18 cellular contexts compared by ENCODE assay signal in genomic region chr12:51098611-51099010, GRCh38. TPM values are rescaled to one million over a fixed set of nuclear protein-coding genes. Genes with fewer than 3 reads are reported as not detected.
A peak's percentile ranks its signal among the peaks of the same experiment; 100 is the strongest.
DNase-seq lines count a peak whose midpoint lies in the region; ATAC-seq and TF ChIP-seq lines count a peak whose summit lies in the region.
"Had no signal": no experiment of that assay in that cellular context is flagged by ENCODE, and none has a peak within 500 bp of the region (broad histone marks: within the 10 kb centered on the region; RNA-seq: fewer than 3 reads in every experiment).

No MANE protein-coding gene starts in this region.

- no peaks in the 10 kb centered on the region for H3K79me2 ChIP-seq in GM23248 (ENCODE audit: insufficient read depth)

- H3K4me3 ChIP-seq in GM23248 (no peak overlapping the region), epithelial cell of esophagus (ENCODE audit: low read length) (no peak overlapping the region)
- H3K4me3 ChIP-seq: BLaER1, Peyer's patch, SJCRH30 had no signal

- H4K20me1 ChIP-seq in GM23248 (ENCODE audit: insufficient read depth) = no peaks in the 10 kb centered on the region
- H4K20me1 ChIP-seq: BLaER1 had no signal

- in situ Hi-C loops in GM23248 (cut with MboI) = no loop called here

- no peak for TF ChIP-seq CTCF in epithelial cell of esophagus (IDR thresholded peaks at IDR 0.05; ENCODE audit: insufficient read depth, low read depth, low read length, missing control alignments)

- no peak overlapping the region for H2AFZ ChIP-seq in GM23248

- no peak for ATAC-seq in stimulated activated effector memory CD8-positive, alpha-beta T cell treated with anti-CD3 and anti-CD28 coated beads, Interleukin-12 subunit alpha, Interleukin-12 subunit beta, amount 100 ng/mL, for 72 hours
- ATAC-seq in HG03108 (IDR thresholded peaks at IDR 0.05; ENCODE audit: unreplicated experiment) = no peak

- intact Hi-C loops in cardiac septum (cut with DNase I) = no loop called here

- DNase-seq in GM23248 = peak; percentile 44
- DNase-seq in LHCN-M2 (ENCODE audit: low read depth) = peak; percentile 79
- peak; percentile 31 for DNase-seq in epithelial cell of esophagus (ENCODE audit: low read depth)
- no peak for DNase-seq in stimulated activated effector memory CD8-positive, alpha-beta T cell treated with anti-CD3 and anti-CD28 coated beads, Interleukin-12 subunit alpha, Interleukin-12 subunit beta, amount 100 ng/mL, for 72 hours (ENCODE audit: low spot score in 2 of 2)
- DNase-seq in DMS 273 (lab: John Stamatoyannopoulos, UW; ENCODE audit: unreplicated experiment) = no peak
- no peak for DNase-seq in cardiac septum (ENCODE audit: low spot score)
- DNase-seq: Caco-2; CD4-positive, alpha-beta T cell; DND-41; Karpas-422; NCI-H1694; NCI-H2081; NCI-H2171; NCI-H526; Peyer's patch had no signal

- H3K4me1 Mint-ChIP-seq in stimulated activated effector memory CD8-positive, alpha-beta T cell treated with anti-CD3 and anti-CD28 coated beads, Interleukin-12 subunit alpha, Interleukin-12 subunit beta, amount 100 ng/mL, for 72 hours = no peaks in the 10 kb centered on the region

- no peaks in the 10 kb centered on the region for H3K9me3 ChIP-seq in GM23248 (ENCODE audit: low read depth)
- H3K9me3 ChIP-seq: BLaER1, Caco-2, Peyer's patch, SJCRH30 had no signal

- H3F3A ChIP-seq in GM23248 (ENCODE audit: insufficient read depth) = no peaks in the 10 kb centered on the region

- no peak overlapping the region for H3K4me3 Mint-ChIP-seq in stimulated activated effector memory CD8-positive, alpha-beta T cell treated with anti-CD3 and anti-CD28 coated beads, Interleukin-12 subunit alpha, Interleukin-12 subunit beta, amount 100 ng/mL, for 72 hours
- H3K4me3 Mint-ChIP-seq: CD4-positive, alpha-beta T cell had no signal

- H3K36me3 ChIP-seq in GM23248 (ENCODE audit: low read depth) = peaks cover 33% of the 10 kb centered on the region; the same call in 1 of the 2 replicates
- H3K36me3 ChIP-seq: BLaER1 had no signal

- no peaks in the 10 kb centered on the region for H3K4me1 ChIP-seq in GM23248 (ENCODE audit: insufficient read depth)
- H3K4me1 ChIP-seq: BLaER1, Caco-2, Peyer's patch, SJCRH30 had no signal

- no peak overlapping the region for H3K4me2 ChIP-seq in GM23248 (ENCODE audit: unreplicated experiment)
- H3K4me2 ChIP-seq: BLaER1 had no signal

- H3K9ac ChIP-seq in GM23248 = no peak overlapping the region
- H3K9ac ChIP-seq: BLaER1 had no signal

- WGBS in GM23248 (ENCODE audit: low coverage in 1 of 2, low lambda C conversion rate in 2 of 2, missing lambda C conversion rate in 2 of 2), 2 experiments = 46 to 73% methylated on average over 1 of the region's 1 CpG

- H3K9me3 Mint-ChIP-seq in stimulated activated effector memory CD8-positive, alpha-beta T cell treated with anti-CD3 and anti-CD28 coated beads, Interleukin-12 subunit alpha, Interleukin-12 subunit beta, amount 100 ng/mL, for 72 hours = no peaks in the 10 kb centered on the region
- H3K9me3 Mint-ChIP-seq: CD4-positive, alpha-beta T cell had no signal

- peak overlapping the region; percentile 61 for H3K27ac Mint-ChIP-seq in stimulated activated effector memory CD8-positive, alpha-beta T cell treated with anti-CD3 and anti-CD28 coated beads, Interleukin-12 subunit alpha, Interleukin-12 subunit beta, amount 100 ng/mL, for 72 hours
- H3K27ac Mint-ChIP-seq: CD4-positive, alpha-beta T cell had no signal

- H3K36me3 Mint-ChIP-seq in stimulated activated effector memory CD8-positive, alpha-beta T cell treated with anti-CD3 and anti-CD28 coated beads, Interleukin-12 subunit alpha, Interleukin-12 subunit beta, amount 100 ng/mL, for 72 hours = peaks cover 100% of the 10 kb centered on the region

- H3K27me3 ChIP-seq in GM23248 (replicated peaks; ENCODE audit: insufficient read depth) = no peaks in the 10 kb centered on the region
- H3K27me3 ChIP-seq: BLaER1, Peyer's patch, SJCRH30 had no signal

- no peaks in the 10 kb centered on the region for H3K9me2 ChIP-seq in GM23248 (ENCODE audit: insufficient read depth)

- no peak overlapping the region for H3K27ac ChIP-seq in GM23248
- H3K27ac ChIP-seq: BLaER1, Peyer's patch, SJCRH30 had no signal

RNA-seq across cellular contexts. Expression of gene CSRNP2, which starts 15.2 kb away (rescaled TPM):
- 21.4 and 22.0 TPM in 2 replicates for total RNA-seq in GM23248 (2014; rRNA removed; shearing (Covaris generic))
- 13.7 and 15.1 TPM in 2 replicates for polyA plus RNA-seq in GM23248 (2016; fragmentation: Nextera tagmentation; extraction: Ambion mirVana)
- total RNA-seq in LHCN-M2 (2014; rRNA removed) (29.7 and 31.5 TPM in 2 replicates), cardiac septum (30.1 TPM)
- polyA plus RNA-seq in LHCN-M2 (2012) = 15.0 TPM

RNA-seq across cellular contexts. Expression of gene LETMD1, which starts 50.5 kb away (rescaled TPM):
- 29.8 and 67.5 TPM in 2 replicates for total RNA-seq in GM23248 (2014; rRNA removed; shearing (Covaris generic))
- polyA plus RNA-seq in GM23248 (2016; fragmentation: Nextera tagmentation; extraction: Ambion mirVana) = 14.5 and 16.3 TPM in 2 replicates
- total RNA-seq in LHCN-M2 (2014; rRNA removed) (24.4 and 32.1 TPM in 2 replicates), cardiac septum (27.3 TPM)
- 20.4 TPM for polyA plus RNA-seq in LHCN-M2 (2012)

Comparison
In these comparisons a context has a peak if more than half of its experiments do, and no peak if none do; other contexts are left out.
1. DNase-seq: peak in GM23248 (single experiment), LHCN-M2 (single experiment) and epithelial cell of esophagus (single experiment); none in stimulated activated effector memory CD8-positive, alpha-beta T cell treated with anti-CD3 and anti-CD28 coated beads, Interleukin-12 subunit alpha, Interleukin-12 subunit beta, amount 100 ng/mL, for 72 hours (0 of 2), DMS 273 (single experiment) and cardiac septum (single experiment).